21 cellular contexts compared by ENCODE assay signal in the genomic region with DNA sequence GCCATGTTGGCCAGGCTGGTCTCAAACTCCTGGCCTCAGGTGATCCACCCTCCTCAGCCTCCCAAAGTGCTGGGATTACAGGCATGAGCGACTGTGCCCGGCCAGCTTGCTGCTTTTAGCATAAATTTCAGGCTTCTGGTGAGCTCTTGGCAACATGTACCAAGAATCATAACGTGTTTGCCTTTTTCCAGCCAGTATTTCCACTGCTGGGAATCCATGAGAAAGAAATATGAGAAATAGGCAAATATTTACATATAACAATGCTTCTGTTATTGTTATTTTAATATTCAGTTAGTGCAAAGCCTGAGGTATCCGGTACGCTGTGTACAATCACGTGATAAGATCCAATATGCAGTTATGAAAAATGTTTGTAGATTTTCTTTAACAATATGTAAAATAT. TPM values are rescaled to one million over a fixed set of nuclear protein-coding genes. Genes with fewer than 3 reads are reported as not detected.
DNase-seq lines count a peak whose midpoint lies in the region; ATAC-seq and TF ChIP-seq lines count a peak whose summit lies in the region.
"Had no signal": no experiment of that assay in that cellular context is flagged by ENCODE, and none has a peak within 500 bp of the region (broad histone marks: within the 10 kb centered on the region; RNA-seq: fewer than 3 reads in every experiment).

No MANE protein-coding gene starts in this region.

- TF ChIP-seq POLR2A in prostate gland (IDR thresholded peaks at IDR 0.05): no peak

- no peaks in the 10 kb centered on the region for H3K27me3 ChIP-seq in prostate gland (replicated peaks; ENCODE audit: insufficient read depth)

- no peak overlapping the region for H3K4me3 ChIP-seq in prostate gland
- H3K4me3 ChIP-seq: HAP-1 had no signal

- intact Hi-C loops in prostate gland (cut with DNase I): no loop called here

- no peaks in the 10 kb centered on the region for H3K36me3 ChIP-seq in prostate gland
- H3K36me3 ChIP-seq: HAP-1 had no signal

- H3K4me1 ChIP-seq in prostate gland (replicated peaks): no peaks in the 10 kb centered on the region
- H3K4me1 ChIP-seq: HAP-1 had no signal

- no peak for ATAC-seq in HG03139 (IDR thresholded peaks at IDR 0.05; ENCODE audit: unreplicated experiment)
- ATAC-seq in HG02938 (IDR thresholded peaks at IDR 0.05; ENCODE audit: unreplicated experiment): no peak
- ATAC-seq in HG02885 (IDR thresholded peaks at IDR 0.05; ENCODE audit: poor library complexity, unreplicated experiment): no peak

- no peak for TF ChIP-seq CTCF in prostate gland (IDR thresholded peaks at IDR 0.05)

- H3K9me3 ChIP-seq in prostate gland: no peaks in the 10 kb centered on the region
- H3K9me3 ChIP-seq: HAP-1, SK-N-SH had no signal

- peak; percentile 86 for DNase-seq in DMS53 treated with DMSO at 0.1 percent for 48 hours (lab: John Stamatoyannopoulos, UW; ENCODE audit: unreplicated experiment)
- DNase-seq in NCI-H2196 (lab: John Stamatoyannopoulos, UW; ENCODE audit: unreplicated experiment): peak; percentile 45
- DNase-seq in SHP77 treated with DMSO at 0.1 percent for 48 hours (lab: John Stamatoyannopoulos, UW): peak; percentile 35
- DNase-seq in prostate gland (ENCODE audit: low spot score): peak; percentile 40
- no peak for DNase-seq in activated CD4-positive, alpha-beta T cell treated with anti-CD3 and anti-CD28 coated beads for 1 hour
- DNase-seq: COR-L47, DMS 273 treated with DMSO at 0.1 percent for 48 hours, KBM-7, NCI-H1092, NCI-H1436 treated with DMSO at 0.1 percent for 48 hours, NCI-H1930, NCI-H2171, NCI-H446, SIG-M5, SK-N-SH had no signal

- peak overlapping the region; percentile 27 to 64 for H3K27ac ChIP-seq in prostate gland
- H3K27ac ChIP-seq: RWPE1 had no signal

- 20% methylated on average over 6 of the region's 6 CpGs for WGBS in prostate gland

RNA-seq across cellular contexts. Expression of a gene that starts 29.2 kb away (rescaled TPM):
- 100 to 1,000 TPM; 170 to 176 TPM for total RNA-seq in prostate gland

RNA-seq across cellular contexts. Expression of a gene that starts 30.6 kb away (rescaled TPM):
- 1 to 10 TPM; 3.1 to 5.2 TPM for total RNA-seq in prostate gland
- total RNA-seq: CD4-positive, alpha-beta T cell had no signal
